In genomic region chr7:65006094-65006992, GRCh38 we compare ENCODE assay signal across 8 cellular contexts. TPM values are rescaled to one million over a fixed set of nuclear protein-coding genes. Genes with fewer than 3 reads are reported as not detected.
DNase-seq lines count a peak whose midpoint lies in the region; TF ChIP-seq lines count a peak whose summit lies in the region.

ERV3-1 (minus strand) TSS chr7:65006687; CDS start chr7:64993026, 13,661 bp downstream.

- no peaks in the 10 kb centered on the region for H3K23me2 ChIP-seq in H9 (ENCODE audit: insufficient read length, low read depth, low read length, poor library complexity, severe bottlenecking)

- peaks cover 11 to 17% of the 10 kb centered on the region in 2 experiments for H3K9me3 Mint-ChIP-seq in H9

- no peak within 1 kb of the TSS for H2AFZ ChIP-seq in H9 (ENCODE audit: low read length)
- peak within 1 kb of the TSS; percentile 65 for H2AFZ ChIP-seq in neuron (ENCODE audit: low read depth, low read length)

- H3T11ph ChIP-seq in H9 (ENCODE audit: low read length), result no peak within 1 kb of the TSS

- no peaks in the 10 kb centered on the region; the same call in 1 of the 2 replicates for H3K27me3 Mint-ChIP-seq in H9 (ENCODE audit: low read depth)

- peak within 1 kb of the TSS; percentile 96 for H3K18ac ChIP-seq in H9 (ENCODE audit: insufficient read length, low read depth, low read length)

- peaks cover 27 to 34% (median 28%) of the 10 kb centered on the region in 3 experiments for H3K36me3 Mint-ChIP-seq in H9 (ENCODE audit: insufficient read depth in 1 of 3, low read depth in 3 of 3)

- H3K79me2 ChIP-seq in H9 (ENCODE audit: insufficient read depth, low read length), result peaks cover 2% of the 10 kb centered on the region; the same call in 1 of the 2 replicates

- H2BK5ac ChIP-seq in H9 (ENCODE audit: insufficient read length, low read length), result no peak within 1 kb of the TSS

- no peak for TF ChIP-seq CTCF in H9 (conservative IDR thresholded peaks at IDR 0.05)

- peaks cover 3% of the 10 kb centered on the region for H3K79me1 ChIP-seq in H9 (ENCODE audit: insufficient read depth, low read depth, low read length, poor library complexity, severe bottlenecking)

- H2BK20ac ChIP-seq in H9 (ENCODE audit: low read depth, low read length, poor library complexity, severe bottlenecking), result no peak within 1 kb of the TSS

- no peak within 1 kb of the TSS for H3K23ac ChIP-seq in H9 (ENCODE audit: insufficient read length, low read depth, low read length)

- H3K4me1 ChIP-seq in ES-I3 (ENCODE audit: insufficient read depth, low read length), result 0 out of 2 replicates have a peak, but pooled peaks cover 5% of the 10 kb centered on the region
- no peaks in the 10 kb centered on the region for H3K4me1 ChIP-seq in H9 (ENCODE audit: insufficient read depth, low read length)
- H3K4me1 ChIP-seq in neuron (ENCODE audit: insufficient read depth, low read length), result peaks cover 10% of the 10 kb centered on the region
- H3K4me1 ChIP-seq in subcutaneous abdominal adipose tissue (ENCODE audit: control insufficient read depth in 5 of 5, insufficient read depth in 5 of 5, low read length in 5 of 5), result peaks cover 0 to 51% (median 46%) of the 10 kb centered on the region in 5 donors

- H2AK5ac ChIP-seq in H9 (ENCODE audit: insufficient read length, low read length), result no peak within 1 kb of the TSS

- H3K9me3 ChIP-seq in ES-I3 (ENCODE audit: control insufficient read depth, insufficient read depth, low read length), result no peaks in the 10 kb centered on the region; the same call in 1 of the 2 replicates
- no peaks in the 10 kb centered on the region for H3K9me3 ChIP-seq in H9 (ENCODE audit: control insufficient read depth, low read depth, low read length)
- peaks cover 15% of the 10 kb centered on the region for H3K9me3 ChIP-seq in MG63
- peaks cover 18% of the 10 kb centered on the region for H3K9me3 ChIP-seq in neuron (ENCODE audit: low read length)
- H3K9me3 ChIP-seq in subcutaneous abdominal adipose tissue (ENCODE audit: control insufficient read depth in 5 of 5, low read length in 5 of 5), result no peaks in the 10 kb centered on the region

- peak within 1 kb of the TSS; percentile 80 for H4K8ac ChIP-seq in H9 (replicated peaks; ENCODE audit: insufficient read length, low read depth, low read length)

- H3K27ac Mint-ChIP-seq in H9, result peak within 1 kb of the TSS; percentile 99

- no peak within 1 kb of the TSS for H2BK12ac ChIP-seq in H9 (ENCODE audit: insufficient read length, low read depth, low read length)

- peak; percentile 98 for DNase-seq in H9
- DNase-seq in MG63, result peak; percentile 99
- peak; percentile 96 for DNase-seq in SIG-M5 treated with dmso at 0.1 percent for 504 hours (lab: John Stamatoyannopoulos, UW; ENCODE audit: unreplicated experiment)
- DNase-seq in activated naive CD4-positive, alpha-beta T cell (lab: John Stamatoyannopoulos, UW), result peak; percentile 57 to 85 (median 71)
- DNase-seq in foreskin melanocyte, result peak; percentile 89

- no peak within 1 kb of the TSS for H2BK15ac ChIP-seq in H9 (ENCODE audit: low read depth, low read length)

- peak within 1 kb of the TSS; percentile 82 for H4K5ac ChIP-seq in H9 (ENCODE audit: insufficient read length, low read depth, low read length)

- WGBS in H9 (ENCODE audit: extremely low coverage, insufficient read length, low lambda C conversion rate), result no CpG with 5 or more reads among the region's 33 CpGs

- H3K9ac ChIP-seq in ES-I3 (ENCODE audit: low read depth, low read length) (peak within 1 kb of the TSS; percentile 95), H9 (ENCODE audit: extremely low read depth, insufficient read length, low read length) (peak within 1 kb of the TSS; percentile 96), subcutaneous abdominal adipose tissue (ENCODE audit: low read length in 5 of 5) (peak within 1 kb of the TSS; percentile 80 to 93 (median 86))

- H2BK120ac ChIP-seq in H9 (ENCODE audit: low read depth, low read length, poor library complexity, severe bottlenecking), result no peak within 1 kb of the TSS

- H3K56ac ChIP-seq in H9 (ENCODE audit: insufficient read length, low read depth, low read length), result no peak within 1 kb of the TSS

- peak within 1 kb of the TSS; percentile 99 for H3K14ac ChIP-seq in H9 (ENCODE audit: insufficient read depth, low read length)

- H3K36me3 ChIP-seq in ES-I3 (ENCODE audit: insufficient read depth, low read length) (peaks cover 6% of the 10 kb centered on the region; the same call in 1 of the 2 replicates), MG63 (peaks cover 41% of the 10 kb centered on the region), neuron (ENCODE audit: insufficient read depth, low read length) (peaks cover 23% of the 10 kb centered on the region), subcutaneous abdominal adipose tissue (ENCODE audit: control insufficient read depth in 5 of 5, insufficient read depth in 5 of 5, low read length in 5 of 5) (peaks cover 0 to 2% (median 2%) of the 10 kb centered on the region in 5 donors)

- H3K4me3 ChIP-seq in MG63, result peak within 1 kb of the TSS; percentile 82
- H3K4me3 ChIP-seq in neuron (ENCODE audit: low read length), result peak within 1 kb of the TSS; percentile 94
- peak within 1 kb of the TSS; percentile 79 to 95 (median 92) for H3K4me3 ChIP-seq in subcutaneous abdominal adipose tissue (ENCODE audit: low read depth in 1 of 5, low read length in 5 of 5)

- H3K27me3 ChIP-seq in H9 (ENCODE audit: insufficient read depth, low read length), result no peaks in the 10 kb centered on the region
- no peaks in the 10 kb centered on the region for H3K27me3 ChIP-seq in MG63
- H3K27me3 ChIP-seq in neuron (ENCODE audit: insufficient read depth, low read length), result no peaks in the 10 kb centered on the region
- H3K27me3 ChIP-seq in subcutaneous abdominal adipose tissue (ENCODE audit: control insufficient read depth in 5 of 5, insufficient read depth in 4 of 5, low read length in 5 of 5), result no peaks in the 10 kb centered on the region

- H3K4me3 Mint-ChIP-seq in H9, result peak within 1 kb of the TSS; percentile 98

- H4K91ac ChIP-seq in H9 (ENCODE audit: insufficient read length, low read depth, low read length), result no peak within 1 kb of the TSS

- H3K4me2 ChIP-seq in H9 (ENCODE audit: insufficient read depth, insufficient read length, low read length), result peak within 1 kb of the TSS; percentile 62

- no peak within 1 kb of the TSS for H3K4ac ChIP-seq in H9 (ENCODE audit: low read depth, low read length)

- no peaks in the 10 kb centered on the region for H4K20me1 ChIP-seq in H9 (ENCODE audit: control insufficient read depth, insufficient read depth, insufficient read length)

- peaks cover 22 to 28% of the 10 kb centered on the region in 2 experiments for H3K4me1 Mint-ChIP-seq in H9

- H3K27ac ChIP-seq in H9 (ENCODE audit: insufficient read length, low read depth, low read length), result peak within 1 kb of the TSS; percentile 89
- H3K27ac ChIP-seq in subcutaneous abdominal adipose tissue (ENCODE audit: low read depth, low read length), result peak within 1 kb of the TSS; percentile 90

RNA-seq across cellular contexts. Expression of gene ERV3-1, which starts in this region (rescaled TPM):
- total RNA-seq in H9 (2021), result 13.9 and 16.5 TPM in 2 replicates
- total RNA-seq in MG63 (2014; rRNA removed; shearing (Covaris generic); ENCODE audit: low replicate concordance), result 3.3 and 3.7 TPM in 2 replicates

Comparison
In these comparisons a context has a peak if more than half of its experiments do, and no peak if none do; other contexts are left out.
1. Peak in every context shown above with its lines: DNase-seq, H3K4me3 ChIP-seq and H3K27ac ChIP-seq.